Comparison of ENCODE assay signal across 24 cellular contexts in genomic region chr1:234396092-234396491, GRCh38. TPM values are rescaled to one million over a fixed set of nuclear protein-coding genes. Genes with fewer than 3 reads are reported as not detected.
DNase-seq lines count a peak whose midpoint lies in the region; ATAC-seq and TF ChIP-seq lines count a peak whose summit lies in the region.
"Had no signal": no experiment of that assay in that cellular context is flagged by ENCODE, and none has a peak within 500 bp of the region (broad histone marks: within the 10 kb centered on the region; RNA-seq: fewer than 3 reads in every experiment).

No MANE protein-coding gene starts in this region.

- H3K9me3 Mint-ChIP-seq in activated CD4-positive, alpha-beta T cell treated with anti-CD3 and anti-CD28 coated beads, Interleukin-2, amount 10 ng/mL, durations not matched to agents 7 days and 5 days = no peaks in the 10 kb centered on the region
- no peaks in the 10 kb centered on the region for H3K9me3 Mint-ChIP-seq in activated CD4-positive, alpha-beta T cell treated with anti-CD3 and anti-CD28 coated beads for 36 hours (ENCODE audit: low read depth)
- no peaks in the 10 kb centered on the region for H3K9me3 Mint-ChIP-seq in CD4-positive, alpha-beta T cell
- no peaks in the 10 kb centered on the region for H3K9me3 Mint-ChIP-seq in nephron progenitor cell
- H3K9me3 Mint-ChIP-seq: CD8-positive, alpha-beta T cell had no signal

- POLR2A ChIA-PET in activated CD4-positive, alpha-beta T cell treated with anti-CD3 and anti-CD28 coated beads, Interleukin-2, amount 10 ng/mL, durations not matched to agents 7 days and 5 days (lab: Charles Lee) = no interaction called here
- POLR2A ChIA-PET in activated CD4-positive, alpha-beta T cell treated with anti-CD3 and anti-CD28 coated beads for 36 hours (lab: Charles Lee) = no interaction called here
- POLR2A ChIA-PET in CD4-positive, alpha-beta T cell (lab: Charles Lee) = interaction anchor here (1.6 kb wide), 1 partner anchor 12 kb away, joined by 7 read pairs; no protein-coding TSS in a partner anchor

- DNase-seq in activated CD4-positive, alpha-beta T cell treated with anti-CD3 and anti-CD28 coated beads, Interleukin-2, amount 10 ng/mL, durations not matched to agents 7 days and 5 days = no peak
- DNase-seq in activated CD4-positive, alpha-beta T cell treated with anti-CD3 and anti-CD28 coated beads for 36 hours = no peak
- DNase-seq in CD4-positive, alpha-beta T cell = no peak
- DNase-seq in T-helper 17 cell = no peak
- no peak for DNase-seq in nephron progenitor cell
- no peak for DNase-seq in ACHN
- no peak for DNase-seq in Right ventricle myocardium superior
- DNase-seq in left cardiac atrium = no peak
- DNase-seq: CD8-positive, alpha-beta T cell; DMS153; GOT3; IMR-90; NCI-H1105; NCI-H146; NCI-H2029; NCI-H2227 treated with DMSO at 0.1 percent for 48 hours; NCI-H510A treated with DMSO at 0.1 percent for 48 hours; NCI-H774; NK-92 treated with Interleukin-12 subunit alpha and Interleukin-12 subunit beta, amount 100 ng/mL, for 24 hours; Peyer's patch had no signal

- no peaks in the 10 kb centered on the region for H3K9me3 ChIP-seq in CD4-positive, alpha-beta T cell (ENCODE audit: control insufficient read depth, low read length)
- no peaks in the 10 kb centered on the region for H3K9me3 ChIP-seq in T-helper 17 cell (ENCODE audit: control insufficient read depth, low read length, poor library complexity, severe bottlenecking)
- H3K9me3 ChIP-seq: Peyer's patch, SJSA1 had no signal

- H3K27ac Mint-ChIP-seq in activated CD4-positive, alpha-beta T cell treated with anti-CD3 and anti-CD28 coated beads, Interleukin-2, amount 10 ng/mL, durations not matched to agents 7 days and 5 days = peak overlapping the region; percentile 21
- H3K27ac Mint-ChIP-seq in activated CD4-positive, alpha-beta T cell treated with anti-CD3 and anti-CD28 coated beads for 36 hours = no peak overlapping the region
- H3K27ac Mint-ChIP-seq in CD4-positive, alpha-beta T cell = peak overlapping the region; percentile 83
- H3K27ac Mint-ChIP-seq in T-helper 17 cell = peak overlapping the region; percentile 83
- H3K27ac Mint-ChIP-seq in nephron progenitor cell = peak overlapping the region; percentile 72

- in situ Hi-C loops in ACHN (cut with HindIII; ENCODE audit: low pct_ligation_motif_present, low pct_unique_long_range_greater_than_20kb, low sequenced_read_pairs) = no loop called here

- TF ChIP-seq CTCF in CD4-positive, alpha-beta T cell (IDR thresholded peaks at IDR 0.05) = no peak
- TF ChIP-seq CTCF in nephron progenitor cell (IDR thresholded peaks at IDR 0.05) = no peak

- H3K27me3 ChIP-seq in CD4-positive, alpha-beta T cell (ENCODE audit: control insufficient read depth, insufficient read depth, low read length) = no peaks in the 10 kb centered on the region
- H3K27me3 ChIP-seq: Peyer's patch, SJSA1 had no signal

- peaks cover 39% of the 10 kb centered on the region for H3K36me3 Mint-ChIP-seq in activated CD4-positive, alpha-beta T cell treated with anti-CD3 and anti-CD28 coated beads, Interleukin-2, amount 10 ng/mL, durations not matched to agents 7 days and 5 days (ENCODE audit: low read depth)
- peaks cover 32% of the 10 kb centered on the region for H3K36me3 Mint-ChIP-seq in activated CD4-positive, alpha-beta T cell treated with anti-CD3 and anti-CD28 coated beads for 36 hours (ENCODE audit: low read depth)
- H3K36me3 Mint-ChIP-seq in CD4-positive, alpha-beta T cell (ENCODE audit: low read depth) = peaks cover 43% of the 10 kb centered on the region
- H3K36me3 Mint-ChIP-seq in T-helper 17 cell (ENCODE audit: low read depth) (peaks cover 5% of the 10 kb centered on the region), nephron progenitor cell (ENCODE audit: low read depth) (peaks cover 38% of the 10 kb centered on the region)

- H3K27me3 Mint-ChIP-seq in activated CD4-positive, alpha-beta T cell treated with anti-CD3 and anti-CD28 coated beads, Interleukin-2, amount 10 ng/mL, durations not matched to agents 7 days and 5 days = no peaks in the 10 kb centered on the region
- no peaks in the 10 kb centered on the region for H3K27me3 Mint-ChIP-seq in activated CD4-positive, alpha-beta T cell treated with anti-CD3 and anti-CD28 coated beads for 36 hours
- no peaks in the 10 kb centered on the region for H3K27me3 Mint-ChIP-seq in CD4-positive, alpha-beta T cell
- H3K27me3 Mint-ChIP-seq in T-helper 17 cell (no peaks in the 10 kb centered on the region), nephron progenitor cell (ENCODE audit: low read depth, poor library complexity) (no peaks in the 10 kb centered on the region)
- H3K27me3 Mint-ChIP-seq: B cell had no signal

- H3K4me1 Mint-ChIP-seq in activated CD4-positive, alpha-beta T cell treated with anti-CD3 and anti-CD28 coated beads, Interleukin-2, amount 10 ng/mL, durations not matched to agents 7 days and 5 days = peaks cover 36% of the 10 kb centered on the region
- H3K4me1 Mint-ChIP-seq in activated CD4-positive, alpha-beta T cell treated with anti-CD3 and anti-CD28 coated beads for 36 hours = peaks cover 33% of the 10 kb centered on the region
- peaks cover 50% of the 10 kb centered on the region for H3K4me1 Mint-ChIP-seq in CD4-positive, alpha-beta T cell (ENCODE audit: low read depth)
- H3K4me1 Mint-ChIP-seq in T-helper 17 cell (peaks cover 26% of the 10 kb centered on the region), nephron progenitor cell (no peaks in the 10 kb centered on the region)

- no peak overlapping the region for H3K27ac ChIP-seq in CD4-positive, alpha-beta T cell (ENCODE audit: low read depth, low read length)
- H3K27ac ChIP-seq: KMS-11, Peyer's patch, SJSA1 had no signal

- H3K4me3 Mint-ChIP-seq in activated CD4-positive, alpha-beta T cell treated with anti-CD3 and anti-CD28 coated beads, Interleukin-2, amount 10 ng/mL, durations not matched to agents 7 days and 5 days = no peak overlapping the region
- no peak overlapping the region for H3K4me3 Mint-ChIP-seq in activated CD4-positive, alpha-beta T cell treated with anti-CD3 and anti-CD28 coated beads for 36 hours
- no peak overlapping the region for H3K4me3 Mint-ChIP-seq in CD4-positive, alpha-beta T cell
- H3K4me3 Mint-ChIP-seq in T-helper 17 cell = no peak overlapping the region
- no peak overlapping the region for H3K4me3 Mint-ChIP-seq in nephron progenitor cell
- H3K4me3 Mint-ChIP-seq: B cell; CD8-positive, alpha-beta T cell had no signal

- ATAC-seq in activated CD4-positive, alpha-beta T cell treated with anti-CD3 and anti-CD28 coated beads for 36 hours = no peak
- no peak for ATAC-seq in CD4-positive, alpha-beta T cell (ENCODE audit: poor library complexity)
- ATAC-seq in T-helper 17 cell (no peak), Right ventricle myocardium superior (ENCODE audit: poor library complexity) (no peak), left cardiac atrium (no peak)
- ATAC-seq: CD8-positive, alpha-beta T cell; HCT116 had no signal

- CTCF ChIA-PET in activated CD4-positive, alpha-beta T cell treated with anti-CD3 and anti-CD28 coated beads, Interleukin-2, amount 10 ng/mL, durations not matched to agents 7 days and 5 days (lab: Charles Lee) = interaction anchor here (1.3 kb wide), 1 partner anchor 10 kb away, joined by 3 read pairs; no protein-coding TSS in a partner anchor
- CTCF ChIA-PET in activated CD4-positive, alpha-beta T cell treated with anti-CD3 and anti-CD28 coated beads for 36 hours (lab: Charles Lee) = no interaction called here
- CTCF ChIA-PET in CD4-positive, alpha-beta T cell (lab: Charles Lee) = interaction anchor here (1.0 kb wide), 1 partner anchor 86 kb away, joined by 3 read pairs; no protein-coding TSS in a partner anchor

- intact Hi-C loops in activated CD4-positive, alpha-beta T cell treated with anti-CD3 and anti-CD28 coated beads for 36 hours (cut with DNase I, micrococcal nuclease) = no loop called here
- intact Hi-C loops in CD4-positive, alpha-beta T cell (cut with DNase I, micrococcal nuclease) = no loop called here
- intact Hi-C loops in Right ventricle myocardium superior (cut with DNase I) = no loop called here
- intact Hi-C loops in left cardiac atrium (cut with DNase I) = no loop called here

RNA-seq across cellular contexts. Expression of gene COA6, which starts 22.8 kb away (rescaled TPM):
- 10 to 100 TPM; 46.2 to 46.5 TPM for total RNA-seq in activated CD4-positive, alpha-beta T cell treated with anti-CD3 and anti-CD28 coated beads, Interleukin-2, amount 10 ng/mL, durations not matched to agents 7 days and 5 days
- total RNA-seq in activated CD4-positive, alpha-beta T cell treated with anti-CD3 and anti-CD28 coated beads for 36 hours = 10 to 100 TPM; 56.5 to 69.5 TPM
- total RNA-seq in CD4-positive, alpha-beta T cell = 10 to 100 TPM; 10.0 to 12.2 TPM
- total RNA-seq in T-helper 17 cell (10 to 100 TPM; 11.3 to 14.0 TPM), Right ventricle myocardium superior (42.0 TPM), left cardiac atrium (10 to 100 TPM; 30.8 to 37.8 TPM)
